8 cellular contexts compared by ENCODE assay signal in genomic region chr12:46430340-46430948, GRCh38. TPM values are rescaled to one million over a fixed set of nuclear protein-coding genes. Genes with fewer than 3 reads are reported as not detected.
DNase-seq lines count a peak whose midpoint lies in the region; ATAC-seq and TF ChIP-seq lines count a peak whose summit lies in the region.

No MANE protein-coding gene starts in this region.

- H3K4me3 ChIP-seq in hepatocyte (no peak overlapping the region), thoracic aorta (no peak overlapping the region)

- peak; percentile 95 for ATAC-seq in activated T-helper 17 cell treated with anti-CD3 and anti-CD28 coated beads, Interleukin-2, amount 50 U/mL, for 72 hours (replicated peaks)
- ATAC-seq in thoracic aorta (ENCODE audit: insufficient number of reproducible peaks, low FRiP score, low read depth) = peak; percentile 45

- no peaks in the 10 kb centered on the region for H3K27me3 ChIP-seq in hepatocyte
- no peaks in the 10 kb centered on the region for H3K27me3 ChIP-seq in thoracic aorta (replicated peaks; ENCODE audit: insufficient read depth)

- no peak for TF ChIP-seq CTCF in hepatocyte (IDR thresholded peaks at IDR 0.05; ENCODE audit: poor library complexity)
- TF ChIP-seq CTCF in thoracic aorta (IDR thresholded peaks at IDR 0.05) = no peak

- DNase-seq in ELR (ENCODE audit: low read depth) (peak; percentile 96), HS-5 (ENCODE audit: low read depth) (peak; percentile 86), hepatocyte (ENCODE audit: low spot score) (peak; percentile 50), thoracic aorta (ENCODE audit: low spot score) (no peak), cerebellum (ENCODE audit: low spot score) (no peak), NCI-H2196 (lab: John Stamatoyannopoulos, UW; ENCODE audit: unreplicated experiment) (no peak), NCI-H146 (lab: John Stamatoyannopoulos, UW) (no peak)

- H2AFZ ChIP-seq in hepatocyte = no peak overlapping the region

- WGBS in hepatocyte (ENCODE audit: low lambda C conversion rate, missing lambda C conversion rate) = 20% methylated on average over 2 of the region's 2 CpGs

- H3K36me3 Mint-ChIP-seq in activated T-helper 17 cell treated with anti-CD3 and anti-CD28 coated beads, Interleukin-2, amount 50 U/mL, for 72 hours (ENCODE audit: low read depth) = no peaks in the 10 kb centered on the region

- peak overlapping the region; percentile 77 for H3K27ac ChIP-seq in hepatocyte
- H3K27ac ChIP-seq in thoracic aorta = no peak overlapping the region

- no peaks in the 10 kb centered on the region for H3K79me2 ChIP-seq in hepatocyte

- peaks cover 22% of the 10 kb centered on the region for H3K4me1 ChIP-seq in hepatocyte (ENCODE audit: insufficient read depth)
- H3K4me1 ChIP-seq in thoracic aorta (ENCODE audit: control insufficient read depth in 1 of 2, low read depth in 2 of 2) = peaks cover 11 to 19% of the 10 kb centered on the region in 2 donors

- peak overlapping the region; percentile 29 for H3K4me2 ChIP-seq in hepatocyte

- H3K4me1 Mint-ChIP-seq in activated T-helper 17 cell treated with anti-CD3 and anti-CD28 coated beads, Interleukin-2, amount 50 U/mL, for 72 hours = peaks cover 6% of the 10 kb centered on the region

- no peaks in the 10 kb centered on the region for H3K36me3 ChIP-seq in hepatocyte (replicated peaks; ENCODE audit: insufficient read depth, low read depth)
- H3K36me3 ChIP-seq in thoracic aorta = no peaks in the 10 kb centered on the region

- H4K20me1 ChIP-seq in hepatocyte (ENCODE audit: insufficient read depth, poor library complexity, severe bottlenecking) = no peaks in the 10 kb centered on the region

- peak overlapping the region; percentile 42 for H3K27ac Mint-ChIP-seq in activated T-helper 17 cell treated with anti-CD3 and anti-CD28 coated beads, Interleukin-2, amount 50 U/mL, for 72 hours

- no peaks in the 10 kb centered on the region for H3K27me3 Mint-ChIP-seq in activated T-helper 17 cell treated with anti-CD3 and anti-CD28 coated beads, Interleukin-2, amount 50 U/mL, for 72 hours

- no peaks in the 10 kb centered on the region for H3K9me3 Mint-ChIP-seq in activated T-helper 17 cell treated with anti-CD3 and anti-CD28 coated beads, Interleukin-2, amount 50 U/mL, for 72 hours

- no peaks in the 10 kb centered on the region for H3K9me2 ChIP-seq in hepatocyte (replicated peaks; ENCODE audit: insufficient read depth)

- peak overlapping the region; percentile 41 for H3K4me3 Mint-ChIP-seq in activated T-helper 17 cell treated with anti-CD3 and anti-CD28 coated beads, Interleukin-2, amount 50 U/mL, for 72 hours

- H3K9me3 ChIP-seq in hepatocyte (ENCODE audit: low read depth) = no peaks in the 10 kb centered on the region
- no peaks in the 10 kb centered on the region for H3K9me3 ChIP-seq in thoracic aorta

RNA-seq across cellular contexts. Expression of gene SLC38A2, which starts 57.9 kb away (rescaled TPM):
- total RNA-seq in activated T-helper 17 cell treated with anti-CD3 and anti-CD28 coated beads, Interleukin-2, amount 50 U/mL, for 72 hours = 100 to 1,000 TPM; 203 to 206 TPM
- total RNA-seq in hepatocyte (372 and 373 TPM in 2 replicates), thoracic aorta (100 to 1,000 TPM; 334 to 384 TPM), cerebellum (201 TPM)
- polyA plus RNA-seq in hepatocyte = 139 and 144 TPM in 2 replicates

Comparison
In these comparisons a context has a peak if more than half of its experiments do, and no peak if none do; other contexts are left out.
1. DNase-seq: peak in ELR (single experiment), HS-5 (single experiment) and hepatocyte (single experiment); none in thoracic aorta (single experiment), cerebellum (single experiment), NCI-H2196 (single experiment) and NCI-H146 (single experiment).